ENCODE assay signal across 10 cellular contexts in genomic region chr5:157547909-157548512, GRCh38. TPM values are rescaled to one million over a fixed set of nuclear protein-coding genes. Genes with fewer than 3 reads are reported as not detected.
A peak's percentile ranks its signal among the peaks of the same experiment; 100 is the strongest.
DNase-seq lines count a peak whose midpoint lies in the region; ATAC-seq and TF ChIP-seq lines count a peak whose summit lies in the region.
"Had no signal": no experiment of that assay in that cellular context is flagged by ENCODE, and none has a peak within 500 bp of the region (broad histone marks: within the 10 kb centered on the region; RNA-seq: fewer than 3 reads in every experiment).

No MANE protein-coding gene starts in this region.

- H3K27me3 ChIP-seq in right cardiac atrium (ENCODE audit: control insufficient read depth, insufficient read depth) (no peaks in the 10 kb centered on the region), subcutaneous abdominal adipose tissue (ENCODE audit: control insufficient read depth in 5 of 5, insufficient read depth in 4 of 5, low read length in 5 of 5) (no peaks in the 10 kb centered on the region)

- H3K9me3 Mint-ChIP-seq in activated naive CD4-positive, alpha-beta T cell treated with anti-CD3 and anti-CD28 coated beads, Interleukin-2, amount 10 ng/mL, durations not matched to agents 7 days and 5 days = no peaks in the 10 kb centered on the region
- H3K9me3 Mint-ChIP-seq in activated B cell treated with CpG ODN at 0.5 μM for 24 hours = no peaks in the 10 kb centered on the region

- no peak for DNase-seq in activated naive CD4-positive, alpha-beta T cell treated with anti-CD3 and anti-CD28 coated beads, Interleukin-2, amount 10 ng/mL, durations not matched to agents 7 days and 5 days
- DNase-seq in activated naive CD4-positive, alpha-beta T cell treated with Interleukin-2 at 50 U/mL for 16 hours = no peak
- DNase-seq in activated B cell treated with CpG ODN at 0.5 μM for 24 hours (no peak), right cardiac atrium (no peak), NCI-H1436 (lab: John Stamatoyannopoulos, UW) (no peak)
- DNase-seq: AML-193 had no signal

- intact Hi-C loops in activated B cell treated with CpG ODN at 0.5 μM for 24 hours (cut with micrococcal nuclease) = no loop called here
- intact Hi-C loops in right cardiac atrium (cut with DNase I) = no loop called here

- H3K4me3 ChIP-seq in right cardiac atrium (ENCODE audit: low read length) (no peak overlapping the region), subcutaneous abdominal adipose tissue (ENCODE audit: low read depth in 1 of 5, low read length in 5 of 5) (no peak overlapping the region)

- TF ChIP-seq CTCF in activated B cell treated with CpG ODN at 0.5 μM for 24 hours (IDR thresholded peaks at IDR 0.05) = no peak

- CTCF ChIA-PET in activated naive CD4-positive, alpha-beta T cell treated with anti-CD3 and anti-CD28 coated beads, Interleukin-2, amount 10 ng/mL, durations not matched to agents 7 days and 5 days (lab: Charles Lee) = no interaction called here
- CTCF ChIA-PET in activated B cell treated with CpG ODN at 0.5 μM for 24 hours (lab: Charles Lee) = interaction anchor here (1.1 kb wide), 1 partner anchor 195 kb away, joined by 4 read pairs; no protein-coding TSS in a partner anchor

- no peaks in the 10 kb centered on the region for H3K36me3 ChIP-seq in subcutaneous abdominal adipose tissue (ENCODE audit: control insufficient read depth in 5 of 5, insufficient read depth in 5 of 5, low read length in 5 of 5)

- no peak overlapping the region for H3K9ac ChIP-seq in subcutaneous abdominal adipose tissue (ENCODE audit: low read length in 5 of 5)

- POLR2A ChIA-PET in activated B cell treated with CpG ODN at 0.5 μM for 24 hours (lab: Charles Lee) = no interaction called here

- H3K27me3 Mint-ChIP-seq in activated naive CD4-positive, alpha-beta T cell treated with anti-CD3 and anti-CD28 coated beads, Interleukin-2, amount 10 ng/mL, durations not matched to agents 7 days and 5 days = no peaks in the 10 kb centered on the region
- no peaks in the 10 kb centered on the region for H3K27me3 Mint-ChIP-seq in activated B cell treated with CpG ODN at 0.5 μM for 24 hours

- no peaks in the 10 kb centered on the region for H3K9me3 ChIP-seq in right cardiac atrium (ENCODE audit: control insufficient read depth, low read length)
- H3K9me3 ChIP-seq in subcutaneous abdominal adipose tissue (ENCODE audit: control insufficient read depth in 5 of 5, low read length in 5 of 5) = no peaks in the 10 kb centered on the region

- H3K27ac Mint-ChIP-seq in activated naive CD4-positive, alpha-beta T cell treated with anti-CD3 and anti-CD28 coated beads, Interleukin-2, amount 10 ng/mL, durations not matched to agents 7 days and 5 days = peak overlapping the region; percentile 74
- peak overlapping the region; percentile 83 for H3K27ac Mint-ChIP-seq in activated B cell treated with CpG ODN at 0.5 μM for 24 hours

- ATAC-seq in activated B cell treated with CpG ODN at 0.5 μM for 24 hours (ENCODE audit: low read depth) (no peak), right cardiac atrium (no peak), HG02885 (IDR thresholded peaks at IDR 0.05; ENCODE audit: poor library complexity, unreplicated experiment) (no peak), GM18861 (IDR thresholded peaks at IDR 0.05; ENCODE audit: unreplicated experiment) (no peak)

- peaks cover 35% of the 10 kb centered on the region for H3K4me1 ChIP-seq in right cardiac atrium (ENCODE audit: control insufficient read depth, insufficient read depth, low read length)
- peaks cover 11 to 39% (median 37%) of the 10 kb centered on the region in 5 donors for H3K4me1 ChIP-seq in subcutaneous abdominal adipose tissue (ENCODE audit: control insufficient read depth in 5 of 5, insufficient read depth in 5 of 5, low read length in 5 of 5)

- peak overlapping the region; percentile 20 for H3K4me3 Mint-ChIP-seq in activated naive CD4-positive, alpha-beta T cell treated with anti-CD3 and anti-CD28 coated beads, Interleukin-2, amount 10 ng/mL, durations not matched to agents 7 days and 5 days
- peak overlapping the region; percentile 48 for H3K4me3 Mint-ChIP-seq in activated B cell treated with CpG ODN at 0.5 μM for 24 hours
- H3K4me3 Mint-ChIP-seq: neural crest cell had no signal

- H3K4me1 Mint-ChIP-seq in activated naive CD4-positive, alpha-beta T cell treated with anti-CD3 and anti-CD28 coated beads, Interleukin-2, amount 10 ng/mL, durations not matched to agents 7 days and 5 days = peaks cover 94% of the 10 kb centered on the region
- H3K4me1 Mint-ChIP-seq in activated B cell treated with CpG ODN at 0.5 μM for 24 hours = peaks cover 97% of the 10 kb centered on the region

- 52% methylated on average over 3 of the region's 3 CpGs for WGBS in right cardiac atrium

- peaks cover 77% of the 10 kb centered on the region for H3K36me3 Mint-ChIP-seq in activated naive CD4-positive, alpha-beta T cell treated with anti-CD3 and anti-CD28 coated beads, Interleukin-2, amount 10 ng/mL, durations not matched to agents 7 days and 5 days
- H3K36me3 Mint-ChIP-seq in activated B cell treated with CpG ODN at 0.5 μM for 24 hours (ENCODE audit: low read depth) = peaks cover 82% of the 10 kb centered on the region

- H3K27ac ChIP-seq in right cardiac atrium (ENCODE audit: low read length) (peak overlapping the region; percentile 87), subcutaneous abdominal adipose tissue (ENCODE audit: low read depth, low read length) (peak overlapping the region; percentile 70)

RNA-seq across cellular contexts. Expression of gene ADAM19, which starts 27.6 kb away (rescaled TPM):
- 115 and 136 TPM in 2 replicates for total RNA-seq in activated B cell treated with CpG ODN at 0.5 μM for 24 hours
- total RNA-seq in right cardiac atrium = 10 to 100 TPM; 21.7 to 60.2 (median 24.5) TPM
- 10.5 TPM for polyA plus RNA-seq in right cardiac atrium
